In genomic region chr15:64004582-64004981, GRCh38 we compare ENCODE assay signal across 12 cellular contexts. TPM values are rescaled to one million over a fixed set of nuclear protein-coding genes. Genes with fewer than 3 reads are reported as not detected.
DNase-seq lines count a peak whose midpoint lies in the region; ATAC-seq, FAIRE-seq and TF ChIP-seq lines count a peak whose summit lies in the region.
"Had no signal": no experiment of that assay in that cellular context is flagged by ENCODE, and none has a peak within 500 bp of the region (broad histone marks: within the 10 kb centered on the region; RNA-seq: fewer than 3 reads in every experiment).

No MANE protein-coding gene starts in this region.

- peak overlapping the region; percentile 18 to 80 for H3K27ac Mint-ChIP-seq in effector memory CD8-positive, alpha-beta T cell
- H3K27ac Mint-ChIP-seq: activated T-cell treated with anti-CD3 and anti-CD28 coated beads, Interleukin-2, amount 50 U/mL, for 24 hours had no signal

- H3K4me1 ChIP-seq in HepG2 (ENCODE audit: insufficient read depth, low read length) = peaks cover 28% of the 10 kb centered on the region

- FAIRE-seq in HepG2 (lab: Jason Lieb, UNC) = no peak

- TF ChIP-seq EP300 in Ishikawa (IDR thresholded peaks at IDR 0.05; ENCODE audit: borderline replicate concordance) (no peak), HepG2 (IDR thresholded peaks at IDR 0.05; ENCODE audit: low read depth in 2 of 2, low read length in 2 of 2) (no peak), HepG2 (CRISPR knock-in tag; IDR thresholded peaks at IDR 0.05; ENCODE audit: borderline replicate concordance) (no peak)

- peak; percentile 8 for DNase-seq in ACHN
- no peak for DNase-seq in effector memory CD8-positive, alpha-beta T cell
- peak; percentile 58 for DNase-seq in HepG2 (ENCODE audit: low spot score)
- no peak for DNase-seq in NOMO-1 (lab: John Stamatoyannopoulos, UW; ENCODE audit: unreplicated experiment in 2 of 2)
- DNase-seq: activated T-cell treated with anti-CD3 and anti-CD28 coated beads, Interleukin-2, amount 50 U/mL, for 24 hours; caudate nucleus; midbrain had no signal

- no peaks in the 10 kb centered on the region for H3K36me3 ChIP-seq in HepG2 (replicated peaks in 1 of 2; ENCODE audit: control insufficient read depth in 1 of 2, insufficient read depth in 2 of 2, low read length in 2 of 2)
- H3K36me3 ChIP-seq: gastroesophageal sphincter had no signal

- TF ChIP-seq RAD21 in Ishikawa (IDR thresholded peaks at IDR 0.05; ENCODE audit: low read depth) = no peak
- TF ChIP-seq RAD21 in HepG2 (CRISPR knock-in tag; IDR thresholded peaks at IDR 0.05) = no peak

- in situ Hi-C loops in ACHN (cut with HindIII; ENCODE audit: low pct_ligation_motif_present, low pct_unique_long_range_greater_than_20kb, low sequenced_read_pairs) = no loop called here
- in situ Hi-C loops in HepG2 (cut with HindIII; ENCODE audit: extremely low pct_ligation_motif_present, low pct_unique_long_range_greater_than_20kb) = no loop called here

- no peak overlapping the region for H3K27ac ChIP-seq in HepG2 (ENCODE audit: extremely low read length, insufficient read depth, low read length)
- H3K27ac ChIP-seq: gastroesophageal sphincter had no signal

- no peaks in the 10 kb centered on the region for H3K9me3 ChIP-seq in HepG2 (ENCODE audit: low read length)
- H3K9me3 ChIP-seq: gastroesophageal sphincter had no signal

- H4K20me1 ChIP-seq in HepG2 (ENCODE audit: insufficient read depth, low read length) = no peaks in the 10 kb centered on the region

- no peak overlapping the region for H2AFZ ChIP-seq in HepG2 (ENCODE audit: low read length)

- H3K27me3 ChIP-seq in HepG2 (ENCODE audit: control insufficient read depth in 1 of 2, insufficient read depth in 2 of 2, low read length in 2 of 2) = peaks cover 0 to 2% of the 10 kb centered on the region in 2 experiments; a peak in 1 of 5 replicates
- H3K27me3 ChIP-seq: gastroesophageal sphincter had no signal

- H3K79me2 ChIP-seq in HepG2 (ENCODE audit: insufficient read depth, low read length) = no peaks in the 10 kb centered on the region

- no peak for TF ChIP-seq POLR2A in HepG2 (IDR thresholded peaks at IDR 0.05; ENCODE audit: insufficient read depth in 1 of 2, low read depth in 2 of 2, low read length in 2 of 2)

- H3K36me3 Mint-ChIP-seq in effector memory CD8-positive, alpha-beta T cell (ENCODE audit: insufficient read depth) = peaks cover 11% of the 10 kb centered on the region

- 0% methylated on average over 1 of the region's 5 CpGs for WGBS in HepG2 (ENCODE audit: low lambda C conversion rate)

- POLR2A ChIA-PET in HepG2 (lab: Yijun Ruan, JAX) = no interaction called here

- intact Hi-C loops in HepG2 (cut with micrococcal nuclease; ENCODE audit: unreplicated experiment) = no loop called here

- H3K4me3 Mint-ChIP-seq in effector memory CD8-positive, alpha-beta T cell = no peak overlapping the region
- H3K4me3 Mint-ChIP-seq: activated T-cell treated with anti-CD3 and anti-CD28 coated beads, Interleukin-2, amount 50 U/mL, for 24 hours had no signal

- peaks cover 28 to 30% of the 10 kb centered on the region in 2 donors for H3K4me1 Mint-ChIP-seq in effector memory CD8-positive, alpha-beta T cell (ENCODE audit: low read depth in 2 of 2)

- no TSS peak for BruUV-seq in HepG2 (replicated peaks; lab: Mats Ljungman, UMichigan)

- ATAC-seq in effector memory CD8-positive, alpha-beta T cell (replicated peaks) = no peak
- ATAC-seq in HepG2 = peak; percentile 86
- no peak for ATAC-seq in GM18498 (IDR thresholded peaks at IDR 0.05; ENCODE audit: unreplicated experiment)
- no peak for ATAC-seq in HG02571 (IDR thresholded peaks at IDR 0.05; ENCODE audit: unreplicated experiment)
- ATAC-seq in GM19351 (IDR thresholded peaks at IDR 0.05; ENCODE audit: unreplicated experiment) = no peak
- ATAC-seq: gastroesophageal sphincter had no signal

- no peak overlapping the region for H3K4me2 ChIP-seq in HepG2 (ENCODE audit: low read depth, low read length)

- H3K4me3 ChIP-seq in HepG2 (replicated peaks in 1 of 3; ENCODE audit: insufficient read depth in 1 of 3, low read depth in 2 of 3, low read length in 3 of 3) = no peak overlapping the region
- H3K4me3 ChIP-seq: gastroesophageal sphincter had no signal

- H3K9ac ChIP-seq in HepG2 (ENCODE audit: insufficient read depth, low read depth, low read length) = no peak overlapping the region

- CTCF ChIA-PET in HepG2 (lab: Yijun Ruan, JAX; ENCODE audit: low intra/inter-chr PET ratio, low total read pairs) = no interaction called here

- no peaks in the 10 kb centered on the region for H3K9me3 Mint-ChIP-seq in effector memory CD8-positive, alpha-beta T cell
- H3K9me3 Mint-ChIP-seq: activated T-cell treated with anti-CD3 and anti-CD28 coated beads, Interleukin-2, amount 50 U/mL, for 24 hours had no signal

- TF ChIP-seq CTCF in HepG2 (CRISPR knock-in tag; IDR thresholded peaks at IDR 0.05) = no peak

- peaks cover 0 to 15% of the 10 kb centered on the region in 2 donors for H3K27me3 Mint-ChIP-seq in effector memory CD8-positive, alpha-beta T cell
- H3K27me3 Mint-ChIP-seq: activated T-cell treated with anti-CD3 and anti-CD28 coated beads, Interleukin-2, amount 50 U/mL, for 24 hours had no signal

TF ChIP-seq in Ishikawa, 13 proteins besides CTCF, POLR2A, EP300 and RAD21 (continues in another document):
- TF ChIP-seq TCF12 (IDR thresholded peaks at IDR 0.05; ENCODE audit: low read depth) (no peak), TAF1 (IDR thresholded peaks at IDR 0.05; ENCODE audit: low read depth) (no peak), EGR1 (IDR thresholded peaks at IDR 0.05) (no peak)

TF ChIP-seq in HepG2, 621 proteins besides CTCF, POLR2A, EP300 and RAD21 (continues in another document):
- no peak for TF ChIP-seq ZNF44 (CRISPR knock-in tag; IDR thresholded peaks at IDR 0.05)
- TF ChIP-seq AKAP8 (CRISPR knock-in tag; IDR thresholded peaks at IDR 0.05) = no peak
- TF ChIP-seq, protein P1, sequence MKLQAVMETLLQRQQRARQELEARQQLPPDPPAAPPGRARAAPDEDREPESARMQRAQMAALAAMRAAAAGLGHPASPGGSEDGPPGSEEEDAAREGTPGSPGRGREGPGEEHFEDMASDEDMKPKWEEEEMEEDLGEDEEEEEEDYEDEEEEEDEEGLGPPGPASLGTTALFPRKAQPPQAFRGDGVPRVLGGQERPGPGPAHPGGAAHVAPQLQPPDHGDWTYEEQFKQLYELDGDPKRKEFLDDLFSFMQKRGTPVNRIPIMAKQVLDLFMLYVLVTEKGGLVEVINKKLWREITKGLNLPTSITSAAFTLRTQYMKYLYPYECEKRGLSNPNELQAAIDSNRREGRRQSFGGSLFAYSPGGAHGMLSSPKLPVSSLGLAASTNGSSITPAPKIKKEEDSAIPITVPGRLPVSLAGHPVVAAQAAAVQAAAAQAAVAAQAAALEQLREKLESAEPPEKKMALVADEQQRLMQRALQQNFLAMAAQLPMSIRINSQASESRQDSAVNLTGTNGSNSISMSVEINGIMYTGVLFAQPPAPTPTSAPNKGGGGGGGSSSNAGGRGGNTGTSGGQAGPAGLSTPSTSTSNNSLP (IDR thresholded peaks at IDR 0.05; ENCODE audit: low read depth, low read length) = no peak
- TF ChIP-seq ZNF550 (CRISPR knock-in tag; IDR thresholded peaks at IDR 0.05; ENCODE audit: borderline replicate concordance) = no peak
- TF ChIP-seq ISL2 (CRISPR knock-in tag; IDR thresholded peaks at IDR 0.05) = no peak
- TF ChIP-seq ZNF616 (CRISPR knock-in tag; IDR thresholded peaks at IDR 0.05; ENCODE audit: low read depth) = no peak
- TF ChIP-seq POLR2G (IDR thresholded peaks at IDR 0.05; ENCODE audit: low read depth, low read length) = no peak
- no peak for TF ChIP-seq GABPB1 (CRISPR knock-in tag; IDR thresholded peaks at IDR 0.05)
- TF ChIP-seq SOX5 (CRISPR knock-in tag; IDR thresholded peaks at IDR 0.05; ENCODE audit: borderline replicate concordance) = peak; percentile 59; the same call in 1 of the 2 replicates
- 0 out of 2 replicates have a peak, but pooled peaks have one; percentile 23 for TF ChIP-seq ZNF878 (CRISPR knock-in tag; IDR thresholded peaks at IDR 0.05)
- TF ChIP-seq BRF2 (CRISPR knock-in tag; IDR thresholded peaks at IDR 0.05) = no peak
- TF ChIP-seq SRSF4 (IDR thresholded peaks at IDR 0.05; ENCODE audit: low read depth, low read length, poor library complexity, severe bottlenecking) = no peak

RNA-seq across cellular contexts. Expression of gene DAPK2, which starts 41.7 kb away (rescaled TPM):
- total RNA-seq in HepG2 (2016; rRNA removed; fragmentation: Illumina TruSeq; extraction: Trizol) = 0.14 and 0.33 TPM in 2 replicates
- not detected in 2 replicates for total RNA-seq in HepG2 (2016; cell fraction: cytosol; rRNA removed; fragmentation: Illumina TruSeq; extraction: Trizol; ENCODE audit: low read depth)
- total RNA-seq in HepG2 (2016; cell fraction: insoluble cytoplasmic fraction; rRNA removed; fragmentation: Illumina TruSeq; extraction: Trizol) = 0.09 TPM in 1 of 2 replicates, not detected in the other
- total RNA-seq in HepG2 (2016; cell fraction: membrane; rRNA removed; fragmentation: Illumina TruSeq; extraction: Trizol) = not detected in 2 replicates
- total RNA-seq in HepG2 (2016; cell fraction: nucleus; rRNA removed; fragmentation: Illumina TruSeq; extraction: Trizol) = not detected in 2 replicates
- polyA plus RNA-seq in HepG2 (2011; rRNA removed) = 0.63 and 1.3 TPM in 2 replicates
- polyA plus RNA-seq in HepG2 (2011; cell fraction: cytosol; rRNA removed) = 0.43 and 1.0 TPM in 2 replicates
- polyA plus RNA-seq in HepG2 (2011; cell fraction: nucleus; rRNA removed) = 1.5 and 4.0 TPM in 2 replicates
- 1.0 and 1.1 TPM in 2 replicates for polyA plus RNA-seq in HepG2 (2012)
- not detected in 2 replicates for polyA plus RNA-seq in HepG2 (2016; cell fraction: cytosol; fragmentation: Illumina TruSeq; extraction: Trizol; ENCODE audit: low read depth)
- 0.14 TPM in 1 of 2 replicates, not detected in the other for polyA plus RNA-seq in HepG2 (2016; cell fraction: insoluble cytoplasmic fraction; fragmentation: Illumina TruSeq; extraction: Trizol; ENCODE audit: low read depth)
- polyA plus RNA-seq in HepG2 (2016; cell fraction: membrane; fragmentation: Illumina TruSeq; extraction: Trizol; ENCODE audit: low read depth) = not detected in 2 replicates
- 0.13 and 0.64 TPM in 2 replicates for polyA plus RNA-seq in HepG2 (2016; cell fraction: nucleus; fragmentation: Illumina TruSeq; extraction: Trizol; ENCODE audit: insufficient read depth, low read depth)
- polyA minus RNA-seq in HepG2 (2011; rRNA and poly(A)+ RNA removed; ENCODE audit: low replicate concordance) = 0.74 and 9.0 TPM in 2 replicates
- 0.69 and 0.97 TPM in 2 replicates for polyA minus RNA-seq in HepG2 (2011; cell fraction: cytosol; rRNA and poly(A)+ RNA removed)
- polyA minus RNA-seq in HepG2 (2011; cell fraction: nucleus; rRNA and poly(A)+ RNA removed) = 1.5 and 2.6 TPM in 2 replicates

Comparison
In these comparisons a context has a peak if more than half of its experiments do, and no peak if none do; other contexts are left out.
1. DNase-seq: peak in ACHN (single experiment) and HepG2 (single experiment); none in effector memory CD8-positive, alpha-beta T cell (0 of 3) and NOMO-1 (0 of 2).